1 cellular context compared by ENCODE assay signal in genomic region chr17:77344038-77344437, GRCh38.
TF ChIP-seq lines count a peak whose summit lies in the region.

No MANE protein-coding gene starts in this region.

TF ChIP-seq in K562, 482 proteins besides CTCF, POLR2A, EP300 and RAD21 (continued from another document):
- no peak for TF ChIP-seq REST (CRISPR knock-in tag; IDR thresholded peaks at IDR 0.05; ENCODE audit: low read depth)
- TF ChIP-seq NRF1 (conservative IDR thresholded peaks at IDR 0.05 in 1 of 2, IDR thresholded peaks at IDR 0.05 in 1 of 2), result no peak
TF ChIP-seq in K562: peak in this region for 1.
